ENCODE assay signal across 9 cellular contexts in genomic region chr20:46151936-46152335, GRCh38. TPM values are rescaled to one million over a fixed set of nuclear protein-coding genes. Genes with fewer than 3 reads are reported as not detected.
DNase-seq lines count a peak whose midpoint lies in the region; ATAC-seq and TF ChIP-seq lines count a peak whose summit lies in the region.
"Had no signal": no experiment of that assay in that cellular context is flagged by ENCODE, and none has a peak within 500 bp of the region (broad histone marks: within the 10 kb centered on the region; RNA-seq: fewer than 3 reads in every experiment).

No MANE protein-coding gene starts in this region.

- no peaks in the 10 kb centered on the region for H3K4me1 Mint-ChIP-seq in activated naive CD8-positive, alpha-beta T cell treated with anti-CD3 and anti-CD28 coated beads, Interleukin-2, amount 10 ng/mL, durations not matched to agents 7 days and 5 days
- H3K4me1 Mint-ChIP-seq in immature natural killer cell = no peaks in the 10 kb centered on the region

- intact Hi-C loops in posterior vena cava (cut with DNase I) = no loop called here

- DNase-seq in NCI-H82 (lab: John Stamatoyannopoulos, UW) (peak; percentile 50), NCI-H82 treated with DMSO at 0.1 percent for 48 hours (lab: John Stamatoyannopoulos, UW; ENCODE audit: unreplicated experiment) (no peak), HEK293T (ENCODE audit: extremely low spot score) (peak; percentile 44), posterior vena cava (ENCODE audit: low spot score) (peak; percentile 64), immature natural killer cell (no peak)
- peak; percentile 40 for DNase-seq in activated naive CD8-positive, alpha-beta T cell treated with anti-CD3 and anti-CD28 coated beads, Interleukin-2, amount 10 ng/mL, durations not matched to agents 7 days and 5 days
- DNase-seq: SW 1271 had no signal

- peaks cover 6% of the 10 kb centered on the region for H3K27me3 Mint-ChIP-seq in activated naive CD8-positive, alpha-beta T cell treated with anti-CD3 and anti-CD28 coated beads, Interleukin-2, amount 10 ng/mL, durations not matched to agents 7 days and 5 days
- peaks cover 2 to 8% (median 5%) of the 10 kb centered on the region in 3 donors for H3K27me3 Mint-ChIP-seq in immature natural killer cell (ENCODE audit: low read depth in 3 of 3)

- POLR2A ChIA-PET in HEK293T (lab: Yijun Ruan, JAX) = no interaction called here
- POLR2A ChIA-PET in activated naive CD8-positive, alpha-beta T cell treated with anti-CD3 and anti-CD28 coated beads, Interleukin-2, amount 10 ng/mL, durations not matched to agents 7 days and 5 days (lab: Charles Lee) = no interaction called here

- no peaks in the 10 kb centered on the region for H3K36me3 Mint-ChIP-seq in activated naive CD8-positive, alpha-beta T cell treated with anti-CD3 and anti-CD28 coated beads, Interleukin-2, amount 10 ng/mL, durations not matched to agents 7 days and 5 days
- no peaks in the 10 kb centered on the region for H3K36me3 Mint-ChIP-seq in immature natural killer cell

- H3K27ac Mint-ChIP-seq in activated naive CD8-positive, alpha-beta T cell treated with anti-CD3 and anti-CD28 coated beads, Interleukin-2, amount 10 ng/mL, durations not matched to agents 7 days and 5 days = no peak overlapping the region
- H3K27ac Mint-ChIP-seq in immature natural killer cell = no peak overlapping the region

- no peaks in the 10 kb centered on the region for H3K9me3 Mint-ChIP-seq in activated naive CD8-positive, alpha-beta T cell treated with anti-CD3 and anti-CD28 coated beads, Interleukin-2, amount 10 ng/mL, durations not matched to agents 7 days and 5 days
- no peaks in the 10 kb centered on the region for H3K9me3 Mint-ChIP-seq in immature natural killer cell

- ATAC-seq in activated naive CD8-positive, alpha-beta T cell treated with anti-CD3 and anti-CD28 coated beads, Interleukin-2, amount 10 ng/mL, durations not matched to agents 7 days and 5 days (ENCODE audit: low read depth) = no peak
- no peak for ATAC-seq in GM18868 (IDR thresholded peaks at IDR 0.05; ENCODE audit: unreplicated experiment)
- no peak for ATAC-seq in GM21737 (IDR thresholded peaks at IDR 0.05; ENCODE audit: unreplicated experiment)

- no peak overlapping the region for H3K4me3 Mint-ChIP-seq in activated naive CD8-positive, alpha-beta T cell treated with anti-CD3 and anti-CD28 coated beads, Interleukin-2, amount 10 ng/mL, durations not matched to agents 7 days and 5 days
- H3K4me3 Mint-ChIP-seq in immature natural killer cell = no peak overlapping the region

- CTCF ChIA-PET in HEK293T (lab: Yijun Ruan, JAX) = interaction anchor here (0.7 kb wide), 1 partner anchor 521 kb away, joined by 5 read pairs; no protein-coding TSS in a partner anchor

TF ChIP-seq in HEK293T, 16 proteins besides CTCF, POLR2A, EP300 and RAD21:
- TF ChIP-seq ZNF384 (IDR thresholded peaks at IDR 0.05) = no peak

RNA-seq across cellular contexts. Expression of gene CD40, which starts 33.8 kb away (rescaled TPM):
- 1 to 10 TPM; 3.0 to 3.1 TPM for total RNA-seq in activated naive CD8-positive, alpha-beta T cell treated with anti-CD3 and anti-CD28 coated beads, Interleukin-2, amount 10 ng/mL, durations not matched to agents 7 days and 5 days
- total RNA-seq in posterior vena cava = 10 to 100 TPM in 1 of 2 donors, 1 to 10 TPM in 1; 9.6 to 11.3 TPM
- polyA plus RNA-seq in immature natural killer cell = 1 to 10 TPM; 4.3 to 8.3 (median 7.0) TPM

Comparison
In these comparisons a context has a peak if more than half of its experiments do, and no peak if none do; other contexts are left out.
1. DNase-seq: peak in NCI-H82 (single experiment), HEK293T (single experiment), activated naive CD8-positive, alpha-beta T cell treated with anti-CD3 and anti-CD28 coated beads, Interleukin-2, amount 10 ng/mL, durations not matched to agents 7 days and 5 days (single experiment) and posterior vena cava (single experiment); none in NCI-H82 treated with DMSO at 0.1 percent for 48 hours (single experiment) and immature natural killer cell (0 of 3).